ENCODE assay signal across 1 cellular context in the genomic region with DNA sequence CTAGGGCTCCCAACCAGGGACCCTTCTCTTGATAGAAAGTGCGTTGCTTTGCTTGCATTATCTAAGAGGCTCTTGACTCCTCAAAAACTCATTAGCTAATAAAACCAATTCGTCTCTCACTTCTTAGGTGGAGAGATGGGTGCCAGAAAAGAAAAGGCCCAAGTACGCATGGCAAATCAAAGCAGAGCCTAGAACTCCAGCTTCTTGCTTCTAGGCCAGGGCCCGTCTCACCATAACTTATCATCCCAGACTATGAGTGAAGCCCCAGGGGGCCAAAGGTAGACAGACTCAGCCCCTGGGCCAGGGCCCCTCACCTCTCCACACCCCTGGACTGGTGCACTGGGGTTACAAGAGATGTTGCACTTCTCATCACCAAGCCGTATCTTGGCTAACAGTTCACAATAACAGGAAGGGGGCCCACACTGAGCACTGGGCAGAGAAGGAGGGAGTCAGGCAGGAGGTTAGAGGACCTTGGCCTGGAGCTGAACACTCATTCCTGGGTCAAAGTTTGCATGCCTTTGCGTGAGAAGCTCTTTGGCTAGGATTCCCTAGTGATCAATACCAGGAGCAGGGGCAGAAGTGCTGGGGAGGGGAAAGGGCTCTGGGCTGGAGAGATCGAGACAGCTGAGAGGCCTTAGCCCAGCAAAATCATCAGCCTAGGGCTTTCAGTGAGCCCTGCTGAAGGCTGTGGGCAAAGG.
TF ChIP-seq lines count a peak whose summit lies in the region.

No MANE protein-coding gene starts in this region.

TF ChIP-seq in HepG2, 621 proteins besides CTCF, POLR2A, EP300 and RAD21 (continued from another document and continues in another):
- TF ChIP-seq, protein P1, sequence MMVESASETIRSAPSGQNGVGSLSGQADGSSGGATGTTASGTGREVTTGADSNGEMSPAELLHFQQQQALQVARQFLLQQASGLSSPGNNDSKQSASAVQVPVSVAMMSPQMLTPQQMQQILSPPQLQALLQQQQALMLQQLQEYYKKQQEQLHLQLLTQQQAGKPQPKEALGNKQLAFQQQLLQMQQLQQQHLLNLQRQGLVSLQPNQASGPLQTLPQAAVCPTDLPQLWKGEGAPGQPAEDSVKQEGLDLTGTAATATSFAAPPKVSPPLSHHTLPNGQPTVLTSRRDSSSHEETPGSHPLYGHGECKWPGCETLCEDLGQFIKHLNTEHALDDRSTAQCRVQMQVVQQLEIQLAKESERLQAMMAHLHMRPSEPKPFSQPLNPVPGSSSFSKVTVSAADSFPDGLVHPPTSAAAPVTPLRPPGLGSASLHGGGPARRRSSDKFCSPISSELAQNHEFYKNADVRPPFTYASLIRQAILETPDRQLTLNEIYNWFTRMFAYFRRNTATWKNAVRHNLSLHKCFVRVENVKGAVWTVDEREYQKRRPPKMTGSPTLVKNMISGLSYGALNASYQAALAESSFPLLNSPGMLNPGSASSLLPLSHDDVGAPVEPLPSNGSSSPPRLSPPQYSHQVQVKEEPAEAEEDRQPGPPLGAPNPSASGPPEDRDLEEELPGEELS (CRISPR knock-in tag; IDR thresholded peaks at IDR 0.05) = peak; percentile 87
- TF ChIP-seq NFKBIZ (CRISPR knock-in tag; IDR thresholded peaks at IDR 0.05) (0 out of 2 replicates have a peak, but pooled peaks have one; percentile 14), ATAD3A (CRISPR knock-in tag; IDR thresholded peaks at IDR 0.05) (no peak), LRRFIP1 (CRISPR knock-in tag; conservative IDR thresholded peaks at IDR 0.05) (no peak), NFATC3 (CRISPR knock-in tag; IDR thresholded peaks at IDR 0.05) (no peak), ZBTB40 (IDR thresholded peaks at IDR 0.05) (no peak), ZBTB40 (CRISPR knock-in tag; IDR thresholded peaks at IDR 0.05) (peak; percentile 22; the same call in 1 of the 2 replicates), ETV6 (CRISPR knock-in tag; conservative IDR thresholded peaks at IDR 0.05) (no peak), ZFP37 (CRISPR knock-in tag; IDR thresholded peaks at IDR 0.05; ENCODE audit: borderline replicate concordance) (no peak), RNF2 (conservative IDR thresholded peaks at IDR 0.05; ENCODE audit: low read depth) (0 out of 2 replicates have a peak, but pooled peaks have one; percentile 38), SOX5 (CRISPR knock-in tag; IDR thresholded peaks at IDR 0.05; ENCODE audit: borderline replicate concordance) (peak; percentile 86; the same call in 1 of the 2 replicates), SMC3 (IDR thresholded peaks at IDR 0.05; ENCODE audit: low read length) (peak; percentile 11; the same call in 1 of the 2 replicates), ATF3 (CRISPR knock-in tag; IDR thresholded peaks at IDR 0.05) (no peak), ZNF724P (CRISPR knock-in tag; IDR thresholded peaks at IDR 0.05; ENCODE audit: borderline replicate concordance) (no peak), PBX3 (CRISPR knock-in tag; IDR thresholded peaks at IDR 0.05; ENCODE audit: borderline replicate concordance) (no peak), ARHGAP35 (CRISPR knock-in tag; IDR thresholded peaks at IDR 0.05; ENCODE audit: borderline replicate concordance) (no peak), ZNF484 (CRISPR knock-in tag; IDR thresholded peaks at IDR 0.05; ENCODE audit: borderline replicate concordance, low read depth) (no peak), ZNF792 (CRISPR knock-in tag; IDR thresholded peaks at IDR 0.05) (peak; percentile 66; the same call in 1 of the 2 replicates)
- TF ChIP-seq, protein P2, sequence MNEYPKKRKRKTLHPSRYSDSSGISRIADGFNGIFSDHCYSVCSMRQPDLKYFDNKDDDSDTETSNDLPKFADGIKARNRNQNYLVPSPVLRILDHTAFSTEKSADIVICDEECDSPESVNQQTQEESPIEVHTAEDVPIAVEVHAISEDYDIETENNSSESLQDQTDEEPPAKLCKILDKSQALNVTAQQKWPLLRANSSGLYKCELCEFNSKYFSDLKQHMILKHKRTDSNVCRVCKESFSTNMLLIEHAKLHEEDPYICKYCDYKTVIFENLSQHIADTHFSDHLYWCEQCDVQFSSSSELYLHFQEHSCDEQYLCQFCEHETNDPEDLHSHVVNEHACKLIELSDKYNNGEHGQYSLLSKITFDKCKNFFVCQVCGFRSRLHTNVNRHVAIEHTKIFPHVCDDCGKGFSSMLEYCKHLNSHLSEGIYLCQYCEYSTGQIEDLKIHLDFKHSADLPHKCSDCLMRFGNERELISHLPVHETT (CRISPR knock-in tag; conservative IDR thresholded peaks at IDR 0.05) = no peak
- TF ChIP-seq, protein P3, sequence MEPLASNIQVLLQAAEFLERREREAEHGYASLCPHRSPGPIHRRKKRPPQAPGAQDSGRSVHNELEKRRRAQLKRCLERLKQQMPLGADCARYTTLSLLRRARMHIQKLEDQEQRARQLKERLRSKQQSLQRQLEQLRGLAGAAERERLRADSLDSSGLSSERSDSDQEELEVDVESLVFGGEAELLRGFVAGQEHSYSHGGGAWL (CRISPR knock-in tag; IDR thresholded peaks at IDR 0.05) = no peak; the same call in 1 of the 2 replicates
- TF ChIP-seq, protein P4, sequence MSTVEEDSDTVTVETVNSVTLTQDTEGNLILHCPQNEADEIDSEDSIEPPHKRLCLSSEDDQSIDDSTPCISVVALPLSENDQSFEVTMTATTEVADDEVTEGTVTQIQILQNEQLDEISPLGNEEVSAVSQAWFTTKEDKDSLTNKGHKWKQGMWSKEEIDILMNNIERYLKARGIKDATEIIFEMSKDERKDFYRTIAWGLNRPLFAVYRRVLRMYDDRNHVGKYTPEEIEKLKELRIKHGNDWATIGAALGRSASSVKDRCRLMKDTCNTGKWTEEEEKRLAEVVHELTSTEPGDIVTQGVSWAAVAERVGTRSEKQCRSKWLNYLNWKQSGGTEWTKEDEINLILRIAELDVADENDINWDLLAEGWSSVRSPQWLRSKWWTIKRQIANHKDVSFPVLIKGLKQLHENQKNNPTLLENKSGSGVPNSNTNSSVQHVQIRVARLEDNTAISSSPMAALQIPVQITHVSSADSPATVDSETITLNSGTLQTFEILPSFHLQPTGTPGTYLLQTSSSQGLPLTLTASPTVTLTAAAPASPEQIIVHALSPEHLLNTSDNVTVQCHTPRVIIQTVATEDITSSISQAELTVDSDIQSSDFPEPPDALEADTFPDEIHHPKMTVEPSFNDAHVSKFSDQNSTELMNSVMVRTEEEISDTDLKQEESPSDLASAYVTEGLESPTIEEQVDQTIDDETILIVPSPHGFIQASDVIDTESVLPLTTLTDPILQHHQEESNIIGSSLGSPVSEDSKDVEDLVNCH (CRISPR knock-in tag; IDR thresholded peaks at IDR 0.05) = no peak
- TF ChIP-seq, protein P5, sequence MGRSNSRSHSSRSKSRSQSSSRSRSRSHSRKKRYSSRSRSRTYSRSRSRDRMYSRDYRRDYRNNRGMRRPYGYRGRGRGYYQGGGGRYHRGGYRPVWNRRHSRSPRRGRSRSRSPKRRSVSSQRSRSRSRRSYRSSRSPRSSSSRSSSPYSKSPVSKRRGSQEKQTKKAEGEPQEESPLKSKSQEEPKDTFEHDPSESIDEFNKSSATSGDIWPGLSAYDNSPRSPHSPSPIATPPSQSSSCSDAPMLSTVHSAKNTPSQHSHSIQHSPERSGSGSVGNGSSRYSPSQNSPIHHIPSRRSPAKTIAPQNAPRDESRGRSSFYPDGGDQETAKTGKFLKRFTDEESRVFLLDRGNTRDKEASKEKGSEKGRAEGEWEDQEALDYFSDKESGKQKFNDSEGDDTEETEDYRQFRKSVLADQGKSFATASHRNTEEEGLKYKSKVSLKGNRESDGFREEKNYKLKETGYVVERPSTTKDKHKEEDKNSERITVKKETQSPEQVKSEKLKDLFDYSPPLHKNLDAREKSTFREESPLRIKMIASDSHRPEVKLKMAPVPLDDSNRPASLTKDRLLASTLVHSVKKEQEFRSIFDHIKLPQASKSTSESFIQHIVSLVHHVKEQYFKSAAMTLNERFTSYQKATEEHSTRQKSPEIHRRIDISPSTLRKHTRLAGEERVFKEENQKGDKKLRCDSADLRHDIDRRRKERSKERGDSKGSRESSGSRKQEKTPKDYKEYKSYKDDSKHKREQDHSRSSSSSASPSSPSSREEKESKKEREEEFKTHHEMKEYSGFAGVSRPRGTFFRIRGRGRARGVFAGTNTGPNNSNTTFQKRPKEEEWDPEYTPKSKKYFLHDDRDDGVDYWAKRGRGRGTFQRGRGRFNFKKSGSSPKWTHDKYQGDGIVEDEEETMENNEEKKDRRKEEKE (IDR thresholded peaks at IDR 0.05) = no peak
- TF ChIP-seq, protein P6, sequence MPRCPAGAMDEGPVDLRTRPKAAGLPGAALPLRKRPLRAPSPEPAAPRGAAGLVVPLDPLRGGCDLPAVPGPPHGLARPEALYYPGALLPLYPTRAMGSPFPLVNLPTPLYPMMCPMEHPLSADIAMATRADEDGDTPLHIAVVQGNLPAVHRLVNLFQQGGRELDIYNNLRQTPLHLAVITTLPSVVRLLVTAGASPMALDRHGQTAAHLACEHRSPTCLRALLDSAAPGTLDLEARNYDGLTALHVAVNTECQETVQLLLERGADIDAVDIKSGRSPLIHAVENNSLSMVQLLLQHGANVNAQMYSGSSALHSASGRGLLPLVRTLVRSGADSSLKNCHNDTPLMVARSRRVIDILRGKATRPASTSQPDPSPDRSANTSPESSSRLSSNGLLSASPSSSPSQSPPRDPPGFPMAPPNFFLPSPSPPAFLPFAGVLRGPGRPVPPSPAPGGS (CRISPR knock-in tag; IDR thresholded peaks at IDR 0.05) = no peak
